ENCODE assay signal across 17 cellular contexts in genomic region chr13:85582890-85583289, GRCh38.
DNase-seq lines count a peak whose midpoint lies in the region; ATAC-seq, FAIRE-seq and TF ChIP-seq lines count a peak whose summit lies in the region.
"Had no signal": no experiment of that assay in that cellular context is flagged by ENCODE, and none has a peak within 500 bp of the region (broad histone marks: within the 10 kb centered on the region; RNA-seq: fewer than 3 reads in every experiment).

No MANE protein-coding gene starts in this region.

- TF ChIP-seq CTCF in epithelial cell of esophagus (IDR thresholded peaks at IDR 0.05; ENCODE audit: insufficient read depth, low read depth, low read length, missing control alignments) (no peak), pancreas (IDR thresholded peaks at IDR 0.05) (no peak)

- H3K9me3 ChIP-seq in pancreas = no peaks in the 10 kb centered on the region
- H3K9me3 ChIP-seq: BE2C, Peyer's patch, SJSA1 had no signal

- H3K27me3 ChIP-seq in pancreas = no peaks in the 10 kb centered on the region
- H3K27me3 ChIP-seq: BE2C, Peyer's patch, SJSA1 had no signal

- no peaks in the 10 kb centered on the region for H3K4me1 ChIP-seq in pancreas
- H3K4me1 ChIP-seq: BE2C, Peyer's patch had no signal

- WGBS in pancreas, 2 donors = 44 to 53% methylated on average over 1 of the region's 1 CpG

- DNase-seq in Daoy (ENCODE audit: low read depth) = peak; percentile 2
- DNase-seq in HT1080 (ENCODE audit: low read depth) = peak; percentile 83
- DNase-seq in RPMI7951 (ENCODE audit: low read depth) = peak; percentile 18
- peak; percentile 93 for DNase-seq in epithelial cell of esophagus (ENCODE audit: low read depth)
- DNase-seq in sciatic nerve (ENCODE audit: low spot score) = no peak
- DNase-seq in anterior cingulate cortex (lab: John Stamatoyannopoulos, UW) = no peak
- DNase-seq in pancreas = no peak
- DNase-seq in DMS114 treated with DMSO at 0.1 percent for 48 hours (lab: John Stamatoyannopoulos, UW; ENCODE audit: unreplicated experiment) = no peak
- DNase-seq: BE2C; CD4-positive, alpha-beta memory T cell; DMS79 treated with DMSO at 0.1 percent for 48 hours; NCI-H1092; NCI-H1694 treated with DMSO at 0.1 percent for 48 hours; NCI-H446; Peyer's patch; T-cell had no signal

- H3K27ac ChIP-seq in pancreas = no peak overlapping the region
- H3K27ac ChIP-seq: Peyer's patch, SJSA1 had no signal

- H3K4me3 ChIP-seq in epithelial cell of esophagus (ENCODE audit: low read length) (no peak overlapping the region), pancreas (no peak overlapping the region)
- H3K4me3 ChIP-seq: Peyer's patch, SJSA1 had no signal

- no peak for ATAC-seq in sciatic nerve
- no peak for ATAC-seq in pancreas
- ATAC-seq: T-cell had no signal

- FAIRE-seq in pancreas (lab: Jason Lieb, UNC) = no peak

- no peaks in the 10 kb centered on the region for H3K36me3 ChIP-seq in pancreas
- H3K36me3 ChIP-seq: BE2C, Peyer's patch, SJSA1 had no signal

- intact Hi-C loops in sciatic nerve (cut with DNase I) = no loop called here
- intact Hi-C loops in pancreas (cut with DNase I) = no loop called here

Comparison
In these comparisons a context has a peak if more than half of its experiments do, and no peak if none do; other contexts are left out.
1. DNase-seq: peak in Daoy (single experiment), HT1080 (single experiment), RPMI7951 (single experiment) and epithelial cell of esophagus (single experiment); none in sciatic nerve (single experiment), anterior cingulate cortex (0 of 58), pancreas (0 of 6) and DMS114 treated with DMSO at 0.1 percent for 48 hours (single experiment).